ENCODE assay signal across 10 cellular contexts in the genomic region with DNA sequence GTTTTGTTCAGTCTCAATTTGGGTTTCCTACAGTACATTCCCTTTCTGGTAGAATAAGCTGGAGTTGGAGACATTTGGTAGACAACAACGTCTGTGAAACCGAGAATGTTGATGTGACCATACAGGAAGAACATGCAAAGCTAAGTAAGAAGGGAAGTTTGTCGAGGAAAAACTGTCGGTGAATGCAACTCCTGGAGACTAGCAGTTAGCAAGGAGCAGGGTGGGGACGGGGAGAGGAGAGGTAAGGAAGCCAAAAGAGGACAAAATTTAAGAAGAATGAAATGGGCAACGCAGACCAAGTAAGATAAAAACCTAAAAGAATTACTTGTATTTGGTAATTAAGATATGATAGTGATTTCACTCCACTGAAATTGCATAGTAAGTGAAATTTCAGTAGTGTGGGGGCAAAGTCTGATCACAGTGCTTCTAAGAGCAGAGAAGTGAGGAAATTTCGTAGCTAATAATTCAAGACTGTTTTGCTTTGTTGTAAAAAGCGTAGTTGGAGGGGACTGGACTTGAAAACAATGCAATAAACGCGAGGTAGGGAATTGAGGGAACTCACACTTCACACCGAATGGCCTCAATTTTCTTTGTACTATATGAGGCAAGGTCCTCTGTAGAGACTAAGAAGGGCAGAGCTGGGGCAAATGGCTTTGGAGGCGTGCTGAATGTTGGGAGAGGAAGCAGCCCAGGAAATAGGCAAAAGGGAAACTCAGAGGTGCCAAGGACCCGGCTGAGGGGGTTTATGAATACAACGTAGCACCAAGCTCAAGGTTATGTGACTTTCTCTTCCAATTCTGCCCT. TPM values are rescaled to one million over a fixed set of nuclear protein-coding genes. Genes with fewer than 3 reads are reported as not detected.
DNase-seq lines count a peak whose midpoint lies in the region; ATAC-seq and TF ChIP-seq lines count a peak whose summit lies in the region.
"Had no signal": no experiment of that assay in that cellular context is flagged by ENCODE, and none has a peak within 500 bp of the region (broad histone marks: within the 10 kb centered on the region; RNA-seq: fewer than 3 reads in every experiment).

No MANE protein-coding gene starts in this region.

- ATAC-seq in WTC11 (peak; percentile 9), right cardiac atrium (peak; percentile 22 to 34), psoas muscle (no peak), HG03097 (IDR thresholded peaks at IDR 0.05; ENCODE audit: low FRiP score, unreplicated experiment) (no peak)

- TF ChIP-seq CTCF in WTC11 (IDR thresholded peaks at IDR 0.05) (no peak), psoas muscle (IDR thresholded peaks at IDR 0.05) (no peak)

- CTCF ChIA-PET in WTC11 (lab: Charles Lee) = interaction anchor here (0.6 to 3.9 kb wide), 3 partner anchors 33 to 122 kb away, joined by 3 to 16 read pairs (median 3); no protein-coding TSS in a partner anchor

- DNase-seq in DMS53 (lab: John Stamatoyannopoulos, UW) (peak; percentile 72), WTC11 (ENCODE audit: low spot score) (no peak), right cardiac atrium (no peak), psoas muscle (no peak), RPMI8226 (no peak), COLO829 (ENCODE audit: low spot score) (no peak), NCI-H2029 treated with DMSO at 0.1 percent for 48 hours (lab: John Stamatoyannopoulos, UW) (no peak)
- DNase-seq: GDM1, NCI-H1048 had no signal

- H3K4me3 Mint-ChIP-seq in WTC11 = peak overlapping the region; percentile 87

- H3K4me3 ChIP-seq in right cardiac atrium (ENCODE audit: low read length) (peak overlapping the region; percentile 83), psoas muscle (peak overlapping the region; percentile 79)

- 53% methylated on average over 14 of the region's 14 CpGs for WGBS in right cardiac atrium
- whole genome bisulfite sequencing in psoas muscle, 3 donors = 71 to 74% (median 71%) methylated on average over 14 of the region's 14 CpGs

- peaks cover 33% of the 10 kb centered on the region for H3K4me1 Mint-ChIP-seq in WTC11

- peaks cover 47% of the 10 kb centered on the region for H3K27me3 Mint-ChIP-seq in WTC11 (ENCODE audit: low read depth)

- no peaks in the 10 kb centered on the region for H3K36me3 ChIP-seq in psoas muscle (ENCODE audit: insufficient read depth in 1 of 2, low read depth in 1 of 2)

- no peak overlapping the region; the same call in 1 of the 2 replicates for H3K27ac Mint-ChIP-seq in WTC11

- POLR2A ChIA-PET in WTC11 (lab: Charles Lee) = interaction anchor here (1.0 kb wide), 1 partner anchor 66 kb away, joined by 4 read pairs; a partner anchor contains a TSS

- H3K9me3 ChIP-seq in right cardiac atrium (ENCODE audit: control insufficient read depth, low read length) = no peaks in the 10 kb centered on the region
- no peaks in the 10 kb centered on the region for H3K9me3 ChIP-seq in psoas muscle

- H3K4me1 ChIP-seq in right cardiac atrium (ENCODE audit: control insufficient read depth, insufficient read depth, low read length) (no peaks in the 10 kb centered on the region), psoas muscle (peaks cover 22% of the 10 kb centered on the region)

- H3K27me3 ChIP-seq in right cardiac atrium (ENCODE audit: control insufficient read depth, insufficient read depth) (no peaks in the 10 kb centered on the region), psoas muscle (ENCODE audit: insufficient read depth in 3 of 3, low read length in 2 of 3) (no peaks in the 10 kb centered on the region)

- H3K27ac ChIP-seq in right cardiac atrium (ENCODE audit: low read length) (peak overlapping the region; percentile 8), psoas muscle (peak overlapping the region; percentile 77)

- no peaks in the 10 kb centered on the region for H3K9me3 Mint-ChIP-seq in WTC11

- intact Hi-C loops in right cardiac atrium (cut with DNase I) (loop anchor here in 2 of 4 donors (5.0 to 10.0 kb wide), 3 partner anchors 38 to 60 kb away; no protein-coding TSS in a partner anchor), psoas muscle (cut with DNase I) (loop anchor here (5.0 kb wide), 2 partner anchors 33 to 67 kb away; no protein-coding TSS in a partner anchor)

- no peaks in the 10 kb centered on the region for H3K36me3 Mint-ChIP-seq in WTC11

TF ChIP-seq in WTC11, 78 proteins besides CTCF, POLR2A, EP300 and RAD21:
- TF ChIP-seq RORB (CRISPR knock-in tag; IDR thresholded peaks at IDR 0.05) = no peak

RNA-seq across cellular contexts. Expression of a gene that starts 0.8 kb away (rescaled TPM):
- total RNA-seq in WTC11 (2021) (0.83 to 1.6 TPM (median 1.1 TPM) in 3 replicates), right cardiac atrium (1 to 10 TPM; 1.3 to 1.8 (median 1.7) TPM), psoas muscle (1 to 10 TPM; 1.2 to 1.6 (median 1.4) TPM)
- polyA plus RNA-seq in right cardiac atrium (1.5 TPM), psoas muscle (1 to 10 TPM in 1 of 3 donors, under 1 TPM in 2; 0.68 to 1.0 (median 0.72) TPM)

RNA-seq across cellular contexts. Expression of a gene that starts 40.3 kb away (rescaled TPM):
- total RNA-seq in WTC11 (2021) = 23.4 to 26.5 TPM (median 26.0 TPM) in 3 replicates
- 100 to 1,000 TPM in 2 of 4 donors, 10 to 100 TPM in 2; 71.2 to 106 (median 98.6) TPM for total RNA-seq in right cardiac atrium
- polyA plus RNA-seq in right cardiac atrium = 46.9 TPM
- total RNA-seq in psoas muscle = 100 to 1,000 TPM in 3 of 4 donors, 10 to 100 TPM in 1; 98.8 to 209 (median 146) TPM
- polyA plus RNA-seq in psoas muscle = 100 to 1,000 TPM in 1 of 3 donors, 10 to 100 TPM in 2; 34.9 to 175 (median 85.7) TPM

Comparison
In these comparisons a context has a peak if more than half of its experiments do, and no peak if none do; other contexts are left out.
1. ATAC-seq: peak in WTC11 (single experiment) and right cardiac atrium (2 of 2); none in psoas muscle (0 of 4) and HG03097 (single experiment).